Comparison of ENCODE assay signal across 2 cellular contexts in the genomic region with DNA sequence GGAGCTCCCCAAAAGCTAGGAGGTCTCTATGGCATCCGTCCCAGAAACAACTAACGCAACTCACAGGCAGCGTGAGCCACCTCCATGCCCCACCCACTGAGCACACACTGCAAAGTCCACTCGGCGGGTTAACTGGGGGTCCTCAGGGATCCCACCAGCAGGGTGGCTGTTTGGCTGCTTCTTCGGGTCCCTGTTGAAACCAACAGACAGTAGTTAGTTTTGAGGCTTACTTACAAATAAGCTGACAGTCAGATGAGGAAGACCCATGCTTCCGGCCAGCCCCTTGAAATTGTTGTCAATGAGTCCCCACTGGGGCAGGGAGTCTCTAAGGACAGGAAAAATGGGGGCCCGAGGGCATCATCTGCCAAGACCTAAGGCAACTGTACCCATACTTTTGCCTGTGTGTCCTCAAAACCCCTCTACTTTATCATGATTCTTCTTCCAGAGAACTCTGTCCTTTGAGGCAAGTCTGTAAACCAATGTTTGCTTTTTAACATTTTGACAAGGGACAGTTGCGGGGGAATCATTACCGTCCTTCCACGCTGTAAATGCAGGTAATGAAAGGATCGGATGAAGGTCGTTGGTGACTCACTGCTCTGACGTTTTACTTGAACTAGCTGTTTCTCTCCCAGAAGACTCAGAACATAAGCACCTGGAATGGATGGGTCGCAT.
TF ChIP-seq lines count a peak whose summit lies in the region.

No MANE protein-coding gene starts in this region.

TF ChIP-seq in K562, 482 proteins besides CTCF, POLR2A, EP300 and RAD21 (continued from another document):
- TF ChIP-seq ZBTB7A (IDR thresholded peaks at IDR 0.05; ENCODE audit: borderline replicate concordance, control insufficient read depth, low read depth, low read length) (0 out of 2 replicates have a peak, but pooled peaks have one; percentile 34), XRCC5 (IDR thresholded peaks at IDR 0.05; ENCODE audit: low read depth, low read length) (no peak), CREBBP (IDR thresholded peaks at IDR 0.05; ENCODE audit: low read depth, low read length) (no peak), L3MBTL2 (IDR thresholded peaks at IDR 0.05) (0 out of 2 replicates have a peak, but pooled peaks have one; percentile 13), ZNF316 (IDR thresholded peaks at IDR 0.05) (no peak), ZKSCAN1 (IDR thresholded peaks at IDR 0.05; ENCODE audit: low read depth, low read length) (no peak), HMG20A (CRISPR knock-in tag; conservative IDR thresholded peaks at IDR 0.05) (no peak), HNRNPLL (IDR thresholded peaks at IDR 0.05; ENCODE audit: low read depth, low read length, poor library complexity, severe bottlenecking) (no peak)
- TF ChIP-seq, protein P1, sequence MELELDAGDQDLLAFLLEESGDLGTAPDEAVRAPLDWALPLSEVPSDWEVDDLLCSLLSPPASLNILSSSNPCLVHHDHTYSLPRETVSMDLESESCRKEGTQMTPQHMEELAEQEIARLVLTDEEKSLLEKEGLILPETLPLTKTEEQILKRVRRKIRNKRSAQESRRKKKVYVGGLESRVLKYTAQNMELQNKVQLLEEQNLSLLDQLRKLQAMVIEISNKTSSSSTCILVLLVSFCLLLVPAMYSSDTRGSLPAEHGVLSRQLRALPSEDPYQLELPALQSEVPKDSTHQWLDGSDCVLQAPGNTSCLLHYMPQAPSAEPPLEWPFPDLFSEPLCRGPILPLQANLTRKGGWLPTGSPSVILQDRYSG (tag; conservative IDR thresholded peaks at IDR 0.05; ENCODE audit: low read depth): 0 out of 2 replicates have a peak, but pooled peaks have one; percentile 7

TF ChIP-seq in liver, 16 proteins besides CTCF, POLR2A, EP300 and RAD21 (continued from another document):
- TF ChIP-seq YY1 (IDR thresholded peaks at IDR 0.05): no peak
- TF ChIP-seq EGR1 (IDR thresholded peaks at IDR 0.05; ENCODE audit: low read depth in 2 of 2): no peak
- TF ChIP-seq FOXA2 (IDR thresholded peaks at IDR 0.05): peak; percentile 28
- TF ChIP-seq, protein P2, sequence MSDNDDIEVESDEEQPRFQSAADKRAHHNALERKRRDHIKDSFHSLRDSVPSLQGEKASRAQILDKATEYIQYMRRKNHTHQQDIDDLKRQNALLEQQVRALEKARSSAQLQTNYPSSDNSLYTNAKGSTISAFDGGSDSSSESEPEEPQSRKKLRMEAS (IDR thresholded peaks at IDR 0.05): peak; percentile 8
